1 cellular context compared by ENCODE assay signal in genomic region chr3:8516783-8517182, GRCh38.
TF ChIP-seq lines count a peak whose summit lies in the region.

No MANE protein-coding gene starts in this region.

TF ChIP-seq in HepG2, 621 proteins besides CTCF, POLR2A, EP300 and RAD21:
- no peak for TF ChIP-seq POGZ (CRISPR knock-in tag; IDR thresholded peaks at IDR 0.05)
- peak; percentile 48; the same call in 1 of the 2 replicates for TF ChIP-seq ZNF629 (CRISPR knock-in tag; conservative IDR thresholded peaks at IDR 0.05)
